In genomic region chr7:147937428-147937827, GRCh38 we compare ENCODE assay signal across 15 cellular contexts.
"Had no signal": no experiment of that assay in that cellular context is flagged by ENCODE, and none has a peak within 500 bp of the region (broad histone marks: within the 10 kb centered on the region; RNA-seq: fewer than 3 reads in every experiment).

No MANE protein-coding gene starts in this region.

- H3K4me1 Mint-ChIP-seq: activated naive CD8-positive, alpha-beta T cell treated with anti-CD3 and anti-CD28 coated beads for 36 hours; naive thymus-derived CD4-positive, alpha-beta T cell had no signal

- H3K27me3 ChIP-seq: esophagus muscularis mucosa, thyroid gland had no signal

- H3K27me3 Mint-ChIP-seq: activated naive CD8-positive, alpha-beta T cell treated with anti-CD3 and anti-CD28 coated beads for 36 hours; naive thymus-derived CD4-positive, alpha-beta T cell had no signal

- H3K27ac ChIP-seq: esophagus muscularis mucosa, lower lobe of right lung, thyroid gland had no signal

- ATAC-seq: left cardiac atrium; lower lobe of right lung; naive thymus-derived CD4-positive, alpha-beta T cell; right cardiac atrium had no signal

- H3K4me3 Mint-ChIP-seq: activated naive CD8-positive, alpha-beta T cell treated with anti-CD3 and anti-CD28 coated beads for 36 hours; naive thymus-derived CD4-positive, alpha-beta T cell had no signal

- DNase-seq: activated CD4-positive, alpha-beta T cell treated with anti-CD3 and anti-CD28 coated beads, Interleukin-2, amount 50 U/mL, for 4 hours; activated CD4-positive, CD25-positive, alpha-beta regulatory T cell; activated gamma-delta T cell; activated naive CD8-positive, alpha-beta T cell treated with anti-CD3 and anti-CD28 coated beads for 36 hours; activated T-cell treated with anti-CD3 and anti-CD28 coated beads, Interleukin-2, amount 50 U/mL, for 1 hour; anterior cingulate cortex; left cardiac atrium; lower lobe of right lung; midbrain; naive thymus-derived CD4-positive, alpha-beta T cell; posterior cingulate gyrus; right cardiac atrium; thyroid gland had no signal

- H3K4me2 ChIP-seq: smooth muscle cell had no signal

- H3K4me1 ChIP-seq: lower lobe of right lung had no signal

- H3K27ac Mint-ChIP-seq: activated naive CD8-positive, alpha-beta T cell treated with anti-CD3 and anti-CD28 coated beads for 36 hours; naive thymus-derived CD4-positive, alpha-beta T cell had no signal

- H3K36me3 ChIP-seq: esophagus muscularis mucosa, lower lobe of right lung, thyroid gland had no signal

- H3K9me3 ChIP-seq: esophagus muscularis mucosa, lower lobe of right lung, thyroid gland had no signal

- H3K4me3 ChIP-seq: esophagus muscularis mucosa, lower lobe of right lung, smooth muscle cell, thyroid gland had no signal

- H3K36me3 Mint-ChIP-seq: activated naive CD8-positive, alpha-beta T cell treated with anti-CD3 and anti-CD28 coated beads for 36 hours; naive thymus-derived CD4-positive, alpha-beta T cell had no signal
